ENCODE assay signal across 2 cellular contexts in genomic region chr4:26084414-26084813, GRCh38.
TF ChIP-seq lines count a peak whose summit lies in the region.

No MANE protein-coding gene starts in this region.

TF ChIP-seq in IMR-90, 13 proteins besides CTCF, POLR2A, EP300 and RAD21:
- TF ChIP-seq BHLHE40 (IDR thresholded peaks at IDR 0.05; ENCODE audit: low read depth, low read length) (no peak), MXI1 (IDR thresholded peaks at IDR 0.05; ENCODE audit: borderline replicate concordance, low read depth, low read length) (no peak), RCOR1 (IDR thresholded peaks at IDR 0.05; ENCODE audit: insufficient replicate concordance, low read length) (no peak), CEBPB (IDR thresholded peaks at IDR 0.05; ENCODE audit: low read depth, low read length) (no peak), USF2 (IDR thresholded peaks at IDR 0.05; ENCODE audit: low read depth, low read length) (no peak), FOS (IDR thresholded peaks at IDR 0.05; ENCODE audit: low read depth, low read length) (no peak), ELK1 (IDR thresholded peaks at IDR 0.05; ENCODE audit: borderline replicate concordance, low read depth, low read length) (no peak), SMC3 (IDR thresholded peaks at IDR 0.05; ENCODE audit: low read depth, low read length) (no peak), CHD1 (IDR thresholded peaks at IDR 0.05; ENCODE audit: low read depth, low read length) (no peak), MAZ (IDR thresholded peaks at IDR 0.05; ENCODE audit: borderline replicate concordance, low read depth, low read length) (no peak), MAFK (IDR thresholded peaks at IDR 0.05; ENCODE audit: low read depth, low read length) (no peak)

TF ChIP-seq in GM12878, 131 proteins besides CTCF, POLR2A, EP300 and RAD21:
- TF ChIP-seq MEF2B (IDR thresholded peaks at IDR 0.05; ENCODE audit: partially characterized antibody, poor library complexity, severe bottlenecking) (no peak), EED (IDR thresholded peaks at IDR 0.05; ENCODE audit: low read depth) (no peak), STAT1 (conservative IDR thresholded peaks at IDR 0.05) (no peak), PML (IDR thresholded peaks at IDR 0.05; ENCODE audit: low read length) (no peak), ZNF622 (IDR thresholded peaks at IDR 0.05) (no peak), NFXL1 (IDR thresholded peaks at IDR 0.05; ENCODE audit: borderline replicate concordance) (no peak), KLF5 (IDR thresholded peaks at IDR 0.05; ENCODE audit: partially characterized antibody) (no peak), ZBTB33 (IDR thresholded peaks at IDR 0.05) (no peak), SUZ12 (IDR thresholded peaks at IDR 0.05; ENCODE audit: unreplicated experiment) (no peak), FOS (IDR thresholded peaks at IDR 0.05; ENCODE audit: borderline replicate concordance, extremely low read depth, insufficient read length) (no peak), ELK1 (IDR thresholded peaks at IDR 0.05; ENCODE audit: low read depth, low read length) (no peak), SIX5 (IDR thresholded peaks at IDR 0.05; ENCODE audit: low read depth, low read length, severe bottlenecking) (no peak), RELA (IDR thresholded peaks at IDR 0.05; ENCODE audit: borderline replicate concordance, partially characterized antibody) (no peak), GABPA (IDR thresholded peaks at IDR 0.05; ENCODE audit: low read depth) (no peak), CBX3 (IDR thresholded peaks at IDR 0.05; ENCODE audit: borderline replicate concordance, low read depth) (no peak)
TF ChIP-seq in GM12878: peak in this region for 0.
